8 cellular contexts compared by ENCODE assay signal in the genomic region with DNA sequence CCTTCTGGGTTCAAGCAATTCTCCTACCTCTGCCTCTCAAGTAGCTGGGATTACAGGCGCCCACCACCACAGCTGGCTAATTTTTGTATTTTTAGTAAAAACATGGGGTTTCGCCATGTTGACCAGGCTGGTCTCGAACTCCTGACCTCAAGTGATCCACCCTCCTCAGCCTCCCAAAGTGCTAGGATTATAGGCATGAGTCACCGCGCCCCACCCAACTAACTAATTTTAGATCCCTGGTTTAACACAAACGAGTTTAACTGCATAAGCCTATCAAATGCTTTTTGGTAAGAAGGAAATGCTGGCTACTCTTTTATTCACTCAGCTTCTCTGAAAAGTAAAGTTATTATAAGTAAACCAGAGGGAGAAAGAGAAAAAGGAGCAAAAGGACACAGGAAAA.
DNase-seq lines count a peak whose midpoint lies in the region; ATAC-seq, FAIRE-seq and TF ChIP-seq lines count a peak whose summit lies in the region.
"Not testable (repeated sequence)": the region's sequence is repeated elsewhere in the genome, so short reads cannot be mapped to it uniquely, and the experiment has no call there.

No MANE protein-coding gene starts in this region.

- TF ChIP-seq RAD21 in K562 (CRISPR knock-in tag; conservative IDR thresholded peaks at IDR 0.05 in 1 of 2, IDR thresholded peaks at IDR 0.05 in 1 of 2) = not testable (repeated sequence)

- not testable (repeated sequence) for TF ChIP-seq CTCF in PC-9 (conservative IDR thresholded peaks at IDR 0.05); K562 (IDR thresholded peaks at IDR 0.05 in 2 of 3, conservative IDR thresholded peaks at IDR 0.05 in 1 of 3; ENCODE audit: insufficient read depth in 2 of 3, low read depth in 1 of 3, low read length in 3 of 3); type B pancreatic cell (conservative IDR thresholded peaks at IDR 0.05)

- H3K4me2 ChIP-seq in PC-9 = peak overlapping the region; percentile 33; the same call in 1 of the 2 replicates
- not testable (repeated sequence) for H3K4me2 ChIP-seq in K562 (ENCODE audit: insufficient read depth, low read length)

- WGBS in K562 (ENCODE audit: insufficient coverage, low coverage, missing lambda C conversion rate) = 3% methylated on average over 5 of the region's 6 CpGs

- POLR2A ChIA-PET in PC-9 (lab: Charles Lee; ENCODE audit: unreplicated experiment) = interaction anchor here (0.6 to 0.8 kb wide), 2 partner anchors 9 to 98 kb away, joined by 9 to 11 read pairs; no protein-coding TSS in a partner anchor
- POLR2A ChIA-PET in K562 (lab: Yijun Ruan, JAX) = not testable (repeated sequence)

- not testable (repeated sequence) for H3K9me3 ChIP-seq in MG63; PC-9 (ENCODE audit: insufficient read depth, low read depth); K562 (replicated peaks; ENCODE audit: control insufficient read depth, insufficient read depth, low read depth, low read length)

- FAIRE-seq in K562 (lab: Jason Lieb, UNC) = not testable (repeated sequence)

- DNase-seq in Daoy (ENCODE audit: low read depth) (peak; percentile 17), HCEC 1CT (peak; percentile 18), MG63 (peak; percentile 52), PC-9 (peak; percentile 53 to 68), K562 (ENCODE audit: extremely low read depth in 1 of 4, low spot score in 3 of 4) (peak in 2 of 4 experiments; percentile 20 to 43), myocyte (ENCODE audit: low read depth) (peak; percentile 52)
- DNase-seq in type B pancreatic cell (ENCODE audit: extremely low spot score, unreplicated experiment) = not testable (repeated sequence)

- not testable (repeated sequence) for H3K36me3 Mint-ChIP-seq in type B pancreatic cell

- peaks cover 40% of the 10 kb centered on the region for H3K4me1 ChIP-seq in PC-9 (replicated peaks; ENCODE audit: insufficient read depth)
- H3K4me1 ChIP-seq in K562 (replicated peaks in 1 of 2; ENCODE audit: control insufficient read depth in 2 of 2, insufficient read depth in 2 of 2, low read length in 2 of 2) = not testable (repeated sequence)

- CTCF ChIA-PET in PC-9 (lab: Charles Lee) = interaction anchor here (1.8 kb wide), 1 partner anchor 342 kb away, joined by 5 read pairs; no protein-coding TSS in a partner anchor
- CTCF ChIA-PET in K562 (lab: Yijun Ruan, JAX; ENCODE audit: low intra/inter-chr PET ratio) = not testable (repeated sequence)

- H3K4me3 ChIP-seq in MG63, PC-9, K562: not testable (repeated sequence)

- in situ Hi-C loops in K562 (cut with MboI) = loop anchor here (5.0 to 10.0 kb wide), 2 partner anchors 103 to 350 kb away; no protein-coding TSS in a partner anchor

- H3K79me2 ChIP-seq in PC-9 (ENCODE audit: low read depth) = peaks cover 21% of the 10 kb centered on the region
- not testable (repeated sequence) for H3K79me2 ChIP-seq in K562 (ENCODE audit: control insufficient read depth, insufficient read depth, low read length)

- H3K4me3 Mint-ChIP-seq in type B pancreatic cell = not testable (repeated sequence)

- not testable (repeated sequence) for H3K36me3 ChIP-seq in MG63; PC-9 (ENCODE audit: low read depth); K562 (ENCODE audit: control insufficient read depth, insufficient read depth, low read length)

- intact Hi-C loops in PC-9 (cut with micrococcal nuclease; ENCODE audit: unreplicated experiment) = loop anchor here (1.0 to 5.0 kb wide), 2 partner anchors 60 to 265 kb away; no protein-coding TSS in a partner anchor
- intact Hi-C loops in K562 (cut with micrococcal nuclease) = not testable (repeated sequence)

- H3K27ac ChIP-seq in PC-9 = peak overlapping the region; percentile 58
- not testable (repeated sequence) for H3K27ac ChIP-seq in K562 (ENCODE audit: extremely low read depth, low read depth, low read length)

- not testable (repeated sequence) for H3K9me3 Mint-ChIP-seq in type B pancreatic cell

- not testable (repeated sequence) for H3K9me2 ChIP-seq in PC-9 (ENCODE audit: insufficient read depth)

- H3K4me1 Mint-ChIP-seq in type B pancreatic cell (ENCODE audit: unreplicated experiment) = peaks cover 19% of the 10 kb centered on the region

- H3K27me3 Mint-ChIP-seq in type B pancreatic cell = not testable (repeated sequence)

- not testable (repeated sequence) for TF ChIP-seq POLR2A in K562 (conservative IDR thresholded peaks at IDR 0.05)

- H4K20me1 ChIP-seq in PC-9 (ENCODE audit: insufficient read depth); K562 (replicated peaks; ENCODE audit: control insufficient read depth, insufficient read depth, low read length): not testable (repeated sequence)

- peaks cover 25% of the 10 kb centered on the region for H3F3A ChIP-seq in PC-9 (ENCODE audit: insufficient read depth, low read depth)

- H3K9ac ChIP-seq in K562 (ENCODE audit: insufficient read depth in 1 of 2, low read depth in 2 of 2, low read length in 2 of 2) = not testable (repeated sequence)

- H3K27me3 ChIP-seq in MG63; PC-9 (ENCODE audit: insufficient read depth, low read depth); K562 (ENCODE audit: control insufficient read depth in 2 of 2, insufficient read depth in 2 of 2, low read length in 2 of 2): not testable (repeated sequence)

- peak overlapping the region; percentile 80 for H3K27ac Mint-ChIP-seq in type B pancreatic cell

- H3K9me1 ChIP-seq in K562 (ENCODE audit: control insufficient read depth, insufficient read depth, low read length) = not testable (repeated sequence)

- TF ChIP-seq EP300 in K562 (IDR thresholded peaks at IDR 0.05; ENCODE audit: low read length) = not testable (repeated sequence)

- H2AFZ ChIP-seq in PC-9 = not testable (repeated sequence)
- 0 out of 2 replicates have a peak overlapping the region, but pooled peaks have one; percentile 7 for H2AFZ ChIP-seq in K562 (ENCODE audit: low read depth, low read length)

- BruUV-seq in PC-9 (replicated peaks; lab: Mats Ljungman, UMichigan); K562 (replicated peaks; lab: Mats Ljungman, UMichigan): not testable (repeated sequence)

- ATAC-seq in K562 = not testable (repeated sequence)
- ATAC-seq in esophagus mucosa = peak; percentile 69

TF ChIP-seq in K562, 482 proteins besides CTCF, POLR2A, EP300 and RAD21:
- TF ChIP-seq ADNP (tag; IDR thresholded peaks at IDR 0.05) = peak; percentile 63; the same call in 1 of the 2 replicates
- peak; percentile 67 for TF ChIP-seq JUND (IDR thresholded peaks at IDR 0.05; ENCODE audit: borderline replicate concordance, low read depth, low read length)
- peak; percentile 56; the same call in 1 of the 3 replicates for TF ChIP-seq JUND (tag; IDR thresholded peaks at IDR 0.05; ENCODE audit: borderline replicate concordance, low read depth, low read length)
- TF ChIP-seq, protein P1, sequence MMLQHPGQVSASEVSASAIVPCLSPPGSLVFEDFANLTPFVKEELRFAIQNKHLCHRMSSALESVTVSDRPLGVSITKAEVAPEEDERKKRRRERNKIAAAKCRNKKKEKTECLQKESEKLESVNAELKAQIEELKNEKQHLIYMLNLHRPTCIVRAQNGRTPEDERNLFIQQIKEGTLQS (IDR thresholded peaks at IDR 0.05) = peak; percentile 73
- TF ChIP-seq, protein P1 (CRISPR knock-in tag; conservative IDR thresholded peaks at IDR 0.05) = not testable (repeated sequence)
- peak; percentile 48; the same call in 1 of the 2 replicates for TF ChIP-seq DPF2 (IDR thresholded peaks at IDR 0.05)
- TF ChIP-seq, protein P2, sequence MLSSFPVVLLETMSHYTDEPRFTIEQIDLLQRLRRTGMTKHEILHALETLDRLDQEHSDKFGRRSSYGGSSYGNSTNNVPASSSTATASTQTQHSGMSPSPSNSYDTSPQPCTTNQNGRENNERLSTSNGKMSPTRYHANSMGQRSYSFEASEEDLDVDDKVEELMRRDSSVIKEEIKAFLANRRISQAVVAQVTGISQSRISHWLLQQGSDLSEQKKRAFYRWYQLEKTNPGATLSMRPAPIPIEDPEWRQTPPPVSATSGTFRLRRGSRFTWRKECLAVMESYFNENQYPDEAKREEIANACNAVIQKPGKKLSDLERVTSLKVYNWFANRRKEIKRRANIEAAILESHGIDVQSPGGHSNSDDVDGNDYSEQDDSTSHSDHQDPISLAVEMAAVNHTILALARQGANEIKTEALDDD (IDR thresholded peaks at IDR 0.05) = peak; percentile 95; the same call in 1 of the 2 replicates
- TF ChIP-seq, protein P3, sequence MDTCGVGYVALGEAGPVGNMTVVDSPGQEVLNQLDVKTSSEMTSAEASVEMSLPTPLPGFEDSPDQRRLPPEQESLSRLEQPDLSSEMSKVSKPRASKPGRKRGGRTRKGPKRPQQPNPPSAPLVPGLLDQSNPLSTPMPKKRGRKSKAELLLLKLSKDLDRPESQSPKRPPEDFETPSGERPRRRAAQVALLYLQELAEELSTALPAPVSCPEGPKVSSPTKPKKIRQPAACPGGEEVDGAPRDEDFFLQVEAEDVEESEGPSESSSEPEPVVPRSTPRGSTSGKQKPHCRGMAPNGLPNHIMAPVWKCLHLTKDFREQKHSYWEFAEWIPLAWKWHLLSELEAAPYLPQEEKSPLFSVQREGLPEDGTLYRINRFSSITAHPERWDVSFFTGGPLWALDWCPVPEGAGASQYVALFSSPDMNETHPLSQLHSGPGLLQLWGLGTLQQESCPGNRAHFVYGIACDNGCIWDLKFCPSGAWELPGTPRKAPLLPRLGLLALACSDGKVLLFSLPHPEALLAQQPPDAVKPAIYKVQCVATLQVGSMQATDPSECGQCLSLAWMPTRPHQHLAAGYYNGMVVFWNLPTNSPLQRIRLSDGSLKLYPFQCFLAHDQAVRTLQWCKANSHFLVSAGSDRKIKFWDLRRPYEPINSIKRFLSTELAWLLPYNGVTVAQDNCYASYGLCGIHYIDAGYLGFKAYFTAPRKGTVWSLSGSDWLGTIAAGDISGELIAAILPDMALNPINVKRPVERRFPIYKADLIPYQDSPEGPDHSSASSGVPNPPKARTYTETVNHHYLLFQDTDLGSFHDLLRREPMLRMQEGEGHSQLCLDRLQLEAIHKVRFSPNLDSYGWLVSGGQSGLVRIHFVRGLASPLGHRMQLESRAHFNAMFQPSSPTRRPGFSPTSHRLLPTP (IDR thresholded peaks at IDR 0.05; ENCODE audit: borderline replicate concordance, extremely low read depth, insufficient read length) = peak; percentile 22
- TF ChIP-seq FOSL1 (tag; conservative IDR thresholded peaks at IDR 0.05) = 0 out of 2 replicates have a peak, but pooled peaks have one; percentile 27
TF ChIP-seq in K562: peak in this region for 7; not testable (repeated sequence) for 475.
